8 cellular contexts compared by ENCODE assay signal in genomic region chr22:31625661-31626426, GRCh38. TPM values are rescaled to one million over a fixed set of nuclear protein-coding genes. Genes with fewer than 3 reads are reported as not detected.
DNase-seq lines count a peak whose midpoint lies in the region; ATAC-seq and TF ChIP-seq lines count a peak whose summit lies in the region.

No MANE protein-coding gene starts in this region.

- peaks cover 20% of the 10 kb centered on the region for H3K27me3 Mint-ChIP-seq in endothelial cell (ENCODE audit: unreplicated experiment)

- H3K79me2 ChIP-seq in Karpas-422 (ENCODE audit: low read length), result peaks cover 57% of the 10 kb centered on the region

- peaks cover 1% of the 10 kb centered on the region for H3K4me1 ChIP-seq in A673 (ENCODE audit: insufficient read depth, low read length, poor library complexity, severe bottlenecking)
- H3K4me1 ChIP-seq in mucosa of stomach (ENCODE audit: control insufficient read depth, insufficient read depth, low read length), result peaks cover 54% of the 10 kb centered on the region
- H3K4me1 ChIP-seq in Karpas-422 (ENCODE audit: low read length), result peaks cover 13% of the 10 kb centered on the region

- peaks cover 16% of the 10 kb centered on the region for H3K36me3 Mint-ChIP-seq in endothelial cell (ENCODE audit: low read depth, unreplicated experiment)

- no peak overlapping the region for H3K4me2 ChIP-seq in Karpas-422 (ENCODE audit: low read depth, low read length, poor library complexity, severe bottlenecking)

- H3K9me3 ChIP-seq in A673 (ENCODE audit: low read depth, low read length, poor library complexity, severe bottlenecking) (no peaks in the 10 kb centered on the region), mucosa of stomach (ENCODE audit: control insufficient read depth, low read length) (no peaks in the 10 kb centered on the region), Karpas-422 (ENCODE audit: low read length) (no peaks in the 10 kb centered on the region)

- H3K9ac ChIP-seq in mucosa of stomach (ENCODE audit: low read length) (peak overlapping the region; percentile 7), Karpas-422 (ENCODE audit: low read length) (no peak overlapping the region)

- CTCF ChIA-PET in A673 (lab: Charles Lee), result no interaction called here

- H3K36me3 ChIP-seq in A673 (ENCODE audit: insufficient read depth, low read length, poor library complexity, severe bottlenecking), result peaks cover 3% of the 10 kb centered on the region
- no peaks in the 10 kb centered on the region for H3K36me3 ChIP-seq in mucosa of stomach (ENCODE audit: control insufficient read depth, insufficient read depth, low read length)
- no peaks in the 10 kb centered on the region for H3K36me3 ChIP-seq in Karpas-422 (ENCODE audit: insufficient read depth, low read length)

- peak overlapping the region; percentile 42 for H3K27ac Mint-ChIP-seq in endothelial cell (ENCODE audit: unreplicated experiment)

- no peaks in the 10 kb centered on the region for H3K9me2 ChIP-seq in Karpas-422 (replicated peaks; ENCODE audit: insufficient read depth, low read length)

- no peaks in the 10 kb centered on the region for H3K9me3 Mint-ChIP-seq in endothelial cell (ENCODE audit: unreplicated experiment)

- DNase-seq in A673 (ENCODE audit: low spot score) (no peak), NCI-H2227 (lab: John Stamatoyannopoulos, UW; ENCODE audit: unreplicated experiment) (peak; percentile 80), endothelial cell (ENCODE audit: low spot score) (peak; percentile 63), Karpas-422 (no peak)

- H3K27me3 ChIP-seq in A673 (replicated peaks; ENCODE audit: insufficient read depth, low read depth, low read length, poor library complexity) (no peaks in the 10 kb centered on the region), mucosa of stomach (ENCODE audit: control insufficient read depth, insufficient read depth, low read length) (no peaks in the 10 kb centered on the region), Karpas-422 (ENCODE audit: low read length) (no peaks in the 10 kb centered on the region)

- intact Hi-C loops in A673 (cut with micrococcal nuclease; ENCODE audit: unreplicated experiment), result no loop called here

- ATAC-seq in GM19452 (IDR thresholded peaks at IDR 0.05; ENCODE audit: unreplicated experiment) (no peak), GM21367 (IDR thresholded peaks at IDR 0.05; ENCODE audit: unreplicated experiment) (no peak), GM19035 (IDR thresholded peaks at IDR 0.05; ENCODE audit: unreplicated experiment) (no peak)

- TF ChIP-seq CTCF in A673 (conservative IDR thresholded peaks at IDR 0.05; ENCODE audit: low read depth, low read length) (no peak), endothelial cell (IDR thresholded peaks at IDR 0.05; ENCODE audit: unreplicated experiment) (no peak)

- POLR2A ChIA-PET in A673 (lab: Charles Lee; ENCODE audit: low non-redundant PET), result interaction anchor here (0.6 kb wide), 1 partner anchor 898 kb away, joined by 3 read pairs; no protein-coding TSS in a partner anchor

- peaks cover 51% of the 10 kb centered on the region for H4K20me1 ChIP-seq in Karpas-422 (ENCODE audit: insufficient read depth, low read depth, low read length)

- H3K4me3 ChIP-seq in A673 (ENCODE audit: low read depth, low read length, poor library complexity, severe bottlenecking), result no peak overlapping the region
- no peak overlapping the region for H3K4me3 ChIP-seq in mucosa of stomach (ENCODE audit: low read length)
- H3K4me3 ChIP-seq in Karpas-422 (ENCODE audit: low read length), result no peak overlapping the region

- H3K27ac ChIP-seq in A673 (ENCODE audit: low read depth, low read length, poor library complexity, severe bottlenecking) (peak overlapping the region; percentile 42), Karpas-422 (ENCODE audit: low read length) (no peak overlapping the region)

- no TSS peak for BruUV-seq in A673 (replicated peaks; lab: Mats Ljungman, UMichigan)

- no peak overlapping the region for H2AFZ ChIP-seq in Karpas-422 (ENCODE audit: low read length)

- no peak overlapping the region for H3K4me3 Mint-ChIP-seq in endothelial cell (ENCODE audit: unreplicated experiment)

- H3K4me1 Mint-ChIP-seq in endothelial cell (ENCODE audit: unreplicated experiment), result peaks cover 53% of the 10 kb centered on the region

RNA-seq across cellular contexts. Expression of gene PISD, which starts 36.2 kb away (rescaled TPM):
- total RNA-seq in A673 (2021), result 39.0 and 40.8 TPM in 2 replicates
- total RNA-seq in endothelial cell (ENCODE audit: unreplicated experiment), result 53.0 TPM
- 31.6 and 45.8 TPM in 2 replicates for total RNA-seq in Karpas-422 (2014; rRNA removed; shearing (Covaris generic); ENCODE audit: low replicate concordance)

Comparison
In these comparisons a context has a peak if more than half of its experiments do, and no peak if none do; other contexts are left out.
1. DNase-seq: peak in NCI-H2227 (single experiment) and endothelial cell (single experiment); none in A673 (single experiment) and Karpas-422 (single experiment).